8 cellular contexts compared by ENCODE assay signal in the genomic region with DNA sequence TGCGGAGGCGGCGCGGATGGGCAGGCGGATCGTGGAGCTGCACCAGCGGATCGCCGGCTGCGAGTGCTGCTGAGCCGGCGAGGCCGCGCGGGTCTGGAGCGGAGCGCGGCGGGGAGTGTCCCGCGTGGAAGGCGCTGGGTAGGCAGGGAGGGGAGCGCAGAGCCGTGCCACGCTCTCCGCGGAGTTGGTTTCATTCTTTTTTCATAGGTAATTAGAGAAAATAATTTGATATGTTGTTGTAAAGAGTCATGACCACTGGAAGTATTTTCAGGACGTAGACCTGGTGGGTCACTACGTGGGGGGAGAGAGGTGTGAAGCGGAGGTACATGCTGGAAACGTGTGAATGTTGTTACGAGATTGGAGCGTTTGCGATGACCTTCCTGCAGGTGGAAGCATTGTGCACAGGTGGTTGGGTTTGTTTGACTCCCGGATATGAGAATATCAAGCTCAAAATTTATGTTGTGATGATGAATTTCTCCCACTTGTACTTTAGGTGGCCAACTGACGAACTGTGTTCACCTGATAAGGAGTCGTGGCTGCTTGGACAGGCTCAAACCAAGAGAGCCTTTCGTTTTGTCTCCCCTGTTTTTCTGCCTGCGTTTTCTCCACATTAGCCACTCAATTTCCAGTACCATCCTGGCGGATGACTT. TPM values are rescaled to one million over a fixed set of nuclear protein-coding genes. Genes with fewer than 3 reads are reported as not detected.
DNase-seq lines count a peak whose midpoint lies in the region; ATAC-seq, FAIRE-seq and TF ChIP-seq lines count a peak whose summit lies in the region.

No MANE protein-coding gene starts in this region.

- peaks cover 40% of the 10 kb centered on the region for H3K79me2 ChIP-seq in SK-N-SH (ENCODE audit: insufficient read depth)
- H3K79me2 ChIP-seq in astrocyte (ENCODE audit: insufficient read depth, low read length): peaks cover 35% of the 10 kb centered on the region

- no peak overlapping the region for H3K27ac Mint-ChIP-seq in astrocyte (ENCODE audit: unreplicated experiment)

- H3K4me1 ChIP-seq in HUES64 (ENCODE audit: insufficient read depth, low read length) (peaks cover 14% of the 10 kb centered on the region; the same call in 1 of the 2 replicates), SK-N-SH (ENCODE audit: control insufficient read depth in 1 of 2, insufficient read depth in 2 of 2, low read depth in 1 of 2, low read length in 1 of 2) (peaks cover 16 to 20% of the 10 kb centered on the region in 2 experiments; a peak in 2 of 4 replicates), astrocyte (ENCODE audit: insufficient read depth, low read length) (peaks cover 23% of the 10 kb centered on the region)

- POLR2A ChIA-PET in SK-N-SH (lab: Yijun Ruan, JAX): interaction anchor here (0.6 to 1.0 kb wide), 4 partner anchors 35 to 394 kb away, joined by 3 to 4 read pairs (median 3); a partner anchor contains a TSS

- H3K9me3 ChIP-seq in HUES64 (ENCODE audit: insufficient read depth, low read depth, low read length) (no peaks in the 10 kb centered on the region), SK-N-SH (no peaks in the 10 kb centered on the region), astrocyte (ENCODE audit: insufficient read depth, low read depth, low read length) (no peaks in the 10 kb centered on the region)

- peaks cover 24% of the 10 kb centered on the region for H3K36me3 ChIP-seq in HUES64 (ENCODE audit: insufficient read depth, low read length)
- peaks cover 9 to 12% of the 10 kb centered on the region in 2 experiments for H3K36me3 ChIP-seq in SK-N-SH (replicated peaks in 1 of 2; ENCODE audit: control insufficient read depth in 1 of 2, insufficient read depth in 2 of 2, low read length in 1 of 2)
- H3K36me3 ChIP-seq in astrocyte (ENCODE audit: insufficient read depth, low read length): no peaks in the 10 kb centered on the region

- TF ChIP-seq CTCF in SK-N-SH (IDR thresholded peaks at IDR 0.05): peak; percentile 48
- peak; percentile 12 for TF ChIP-seq CTCF in astrocyte (IDR thresholded peaks at IDR 0.05; ENCODE audit: insufficient read depth, low read depth, low read length)

- H3K36me3 Mint-ChIP-seq in astrocyte (ENCODE audit: low read depth, unreplicated experiment): peaks cover 20% of the 10 kb centered on the region

- 9% methylated on average over 40 of the region's 40 CpGs for WGBS in HUES64
- WGBS in SK-N-SH (ENCODE audit: low lambda C conversion rate): 7% methylated on average over 31 of the region's 40 CpGs

- no peaks in the 10 kb centered on the region for H3K27me3 Mint-ChIP-seq in astrocyte (ENCODE audit: low read depth, unreplicated experiment)

- H3K9me3 Mint-ChIP-seq in astrocyte (ENCODE audit: unreplicated experiment): peaks cover 2% of the 10 kb centered on the region

- peaks cover 22% of the 10 kb centered on the region for H3K4me1 Mint-ChIP-seq in astrocyte (ENCODE audit: low read depth, unreplicated experiment)

- DNase-seq in ELR (ENCODE audit: low read depth) (peak; percentile 56), SK-N-SH (peak; percentile 62), astrocyte (ENCODE audit: low read depth) (no peak), inferior parietal cortex (ENCODE audit: extremely low spot score) (peak; percentile 33), epidermal melanocyte (ENCODE audit: insufficient read length, low spot score) (no peak)
- DNase-seq in stimulated activated CD4-positive, alpha-beta T cell treated with anti-CD3 and anti-CD28 coated beads, Interleukin-15, amount 100 ng/mL, for 48 hours (ENCODE audit: low read depth in 2 of 2): peak; percentile 40 to 54

- peak overlapping the region; percentile 42; the same call in 1 of the 2 replicates for H3K27ac ChIP-seq in HUES64 (ENCODE audit: low read depth, low read length)
- peak overlapping the region; percentile 67 to 91; a peak in 2 of 4 replicates for H3K27ac ChIP-seq in SK-N-SH (ENCODE audit: low read depth in 2 of 2, low read length in 1 of 2)
- H3K27ac ChIP-seq in astrocyte (ENCODE audit: low read depth, low read length): no peak overlapping the region

- H3K9ac ChIP-seq in HUES64 (ENCODE audit: low read depth, low read length) (peak overlapping the region; percentile 69), SK-N-SH (peak overlapping the region; percentile 70; the same call in 1 of the 2 replicates), astrocyte (ENCODE audit: low read length) (peak overlapping the region; percentile 75)

- H4K20me1 ChIP-seq in SK-N-SH (ENCODE audit: insufficient read depth) (peaks cover 14% of the 10 kb centered on the region), astrocyte (ENCODE audit: insufficient read depth, low read length) (peaks cover 41% of the 10 kb centered on the region)

- H3F3A ChIP-seq in SK-N-SH (replicated peaks; ENCODE audit: insufficient read depth): peaks cover 8% of the 10 kb centered on the region

- H3K4me2 ChIP-seq in SK-N-SH (peak overlapping the region; percentile 83), astrocyte (ENCODE audit: low read length) (peak overlapping the region; percentile 97)

- peak; percentile 47 for FAIRE-seq in astrocyte (lab: Jason Lieb, UNC)

- CTCF ChIA-PET in SK-N-SH (lab: Yijun Ruan, JAX): interaction anchor here (0.6 to 3.5 kb wide), 14 partner anchors 12 to 395 kb away, joined by 3 to 25 read pairs (median 4); a partner anchor contains a TSS

- H2AFZ ChIP-seq in SK-N-SH (ENCODE audit: low read depth) (peak overlapping the region; percentile 85; the same call in 1 of the 2 replicates), astrocyte (ENCODE audit: low read depth, low read length) (peak overlapping the region; percentile 96)

- peak overlapping the region; percentile 87 for H3K4me3 Mint-ChIP-seq in astrocyte (ENCODE audit: unreplicated experiment)

- H3K27me3 ChIP-seq in HUES64 (ENCODE audit: insufficient read depth, low read length): no peaks in the 10 kb centered on the region
- no peaks in the 10 kb centered on the region for H3K27me3 ChIP-seq in SK-N-SH (ENCODE audit: insufficient read depth)
- no peaks in the 10 kb centered on the region for H3K27me3 ChIP-seq in astrocyte (ENCODE audit: insufficient read depth, low read length)

- ATAC-seq in GM21528 (IDR thresholded peaks at IDR 0.05; ENCODE audit: low FRiP score, unreplicated experiment): peak; percentile 49

- H3K4me3 ChIP-seq in HUES64 (ENCODE audit: low read length) (peak overlapping the region; percentile 88), SK-N-SH (ENCODE audit: low read depth in 2 of 2, low read length in 1 of 2) (peak overlapping the region; percentile 73 to 87), astrocyte (ENCODE audit: insufficient read depth, low read depth, low read length) (peak overlapping the region; percentile 78)

- peak; percentile 49 for TF ChIP-seq RAD21 in SK-N-SH (IDR thresholded peaks at IDR 0.05; ENCODE audit: low read length)

- no peaks in the 10 kb centered on the region for H3K9me2 ChIP-seq in SK-N-SH

- no peak for TF ChIP-seq EP300 in SK-N-SH (IDR thresholded peaks at IDR 0.05; ENCODE audit: borderline replicate concordance in 1 of 2, low read depth in 1 of 2, low read length in 1 of 2)

TF ChIP-seq in SK-N-SH, 30 proteins besides CTCF, POLR2A, EP300 and RAD21:
- TF ChIP-seq, protein P1, sequence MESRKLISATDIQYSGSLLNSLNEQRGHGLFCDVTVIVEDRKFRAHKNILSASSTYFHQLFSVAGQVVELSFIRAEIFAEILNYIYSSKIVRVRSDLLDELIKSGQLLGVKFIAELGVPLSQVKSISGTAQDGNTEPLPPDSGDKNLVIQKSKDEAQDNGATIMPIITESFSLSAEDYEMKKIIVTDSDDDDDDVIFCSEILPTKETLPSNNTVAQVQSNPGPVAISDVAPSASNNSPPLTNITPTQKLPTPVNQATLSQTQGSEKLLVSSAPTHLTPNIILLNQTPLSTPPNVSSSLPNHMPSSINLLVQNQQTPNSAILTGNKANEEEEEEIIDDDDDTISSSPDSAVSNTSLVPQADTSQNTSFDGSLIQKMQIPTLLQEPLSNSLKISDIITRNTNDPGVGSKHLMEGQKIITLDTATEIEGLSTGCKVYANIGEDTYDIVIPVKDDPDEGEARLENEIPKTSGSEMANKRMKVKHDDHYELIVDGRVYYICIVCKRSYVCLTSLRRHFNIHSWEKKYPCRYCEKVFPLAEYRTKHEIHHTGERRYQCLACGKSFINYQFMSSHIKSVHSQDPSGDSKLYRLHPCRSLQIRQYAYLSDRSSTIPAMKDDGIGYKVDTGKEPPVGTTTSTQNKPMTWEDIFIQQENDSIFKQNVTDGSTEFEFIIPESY (IDR thresholded peaks at IDR 0.05; ENCODE audit: borderline replicate concordance, low read depth): no peak
- TF ChIP-seq, protein P2, sequence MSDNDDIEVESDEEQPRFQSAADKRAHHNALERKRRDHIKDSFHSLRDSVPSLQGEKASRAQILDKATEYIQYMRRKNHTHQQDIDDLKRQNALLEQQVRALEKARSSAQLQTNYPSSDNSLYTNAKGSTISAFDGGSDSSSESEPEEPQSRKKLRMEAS (IDR thresholded peaks at IDR 0.05; ENCODE audit: low read depth): 0 out of 2 replicates have a peak, but pooled peaks have one; percentile 39
- TF ChIP-seq TEAD4 (IDR thresholded peaks at IDR 0.05; ENCODE audit: borderline replicate concordance, insufficient read depth) (no peak), SMC3 (IDR thresholded peaks at IDR 0.05; ENCODE audit: low read depth, low read length) (peak; percentile 19; the same call in 1 of the 2 replicates)

RNA-seq across cellular contexts. Expression of a gene that starts 19.1 kb away (rescaled TPM):
- not detected for polyA plus RNA-seq in HUES64 (2013, experiment 1 of 2)
- not detected for polyA plus RNA-seq in HUES64 (2013, experiment 2 of 2)
- not detected in 2 replicates for polyA plus RNA-seq in SK-N-SH (2012; rRNA removed)
- not detected in 2 replicates for polyA plus RNA-seq in SK-N-SH (2012; cell fraction: cytosol; rRNA removed)
- polyA plus RNA-seq in SK-N-SH (2012; cell fraction: nucleus; rRNA removed): 0.25 TPM in 1 of 2 replicates, not detected in the other
- not detected in 2 replicates for total RNA-seq in astrocyte

RNA-seq across cellular contexts. Expression of a gene that starts 34.1 kb away (rescaled TPM):
- polyA plus RNA-seq in HUES64 (2013, experiment 1 of 2): 253 TPM
- polyA plus RNA-seq in HUES64 (2013, experiment 2 of 2): 255 TPM
- 247 and 416 TPM in 2 replicates for polyA plus RNA-seq in SK-N-SH (2012; rRNA removed)
- 294 and 306 TPM in 2 replicates for polyA plus RNA-seq in SK-N-SH (2012; cell fraction: cytosol; rRNA removed)
- 166 and 232 TPM in 2 replicates for polyA plus RNA-seq in SK-N-SH (2012; cell fraction: nucleus; rRNA removed)
- total RNA-seq in astrocyte: 258 and 278 TPM in 2 replicates

RNA-seq across cellular contexts. Expression of a gene that starts 35.0 kb away (rescaled TPM):
- 45.4 TPM for polyA plus RNA-seq in HUES64 (2013, experiment 1 of 2)
- polyA plus RNA-seq in HUES64 (2013, experiment 2 of 2): 53.8 TPM
- polyA plus RNA-seq in SK-N-SH (2012; rRNA removed): 60.3 and 64.1 TPM in 2 replicates
- 76.3 and 97.1 TPM in 2 replicates for polyA plus RNA-seq in SK-N-SH (2012; cell fraction: cytosol; rRNA removed)
- 29.8 and 34.5 TPM in 2 replicates for polyA plus RNA-seq in SK-N-SH (2012; cell fraction: nucleus; rRNA removed)
- total RNA-seq in astrocyte: 33.2 and 36.8 TPM in 2 replicates

RNA-seq across cellular contexts. Expression of a gene that starts 41.3 kb away (rescaled TPM):
- 14.8 TPM for polyA plus RNA-seq in HUES64 (2013, experiment 1 of 2)
- polyA plus RNA-seq in HUES64 (2013, experiment 2 of 2): 17.6 TPM
- polyA plus RNA-seq in SK-N-SH (2012; rRNA removed): 21.9 and 22.1 TPM in 2 replicates
- 19.1 and 23.7 TPM in 2 replicates for polyA plus RNA-seq in SK-N-SH (2012; cell fraction: cytosol; rRNA removed)
- polyA plus RNA-seq in SK-N-SH (2012; cell fraction: nucleus; rRNA removed): 11.5 and 13.3 TPM in 2 replicates
- total RNA-seq in astrocyte: 20.9 and 21.2 TPM in 2 replicates

Comparison
In these comparisons a context has a peak if more than half of its experiments do, and no peak if none do; other contexts are left out.
1. DNase-seq: peak in ELR (single experiment), SK-N-SH (single experiment), inferior parietal cortex (single experiment) and stimulated activated CD4-positive, alpha-beta T cell treated with anti-CD3 and anti-CD28 coated beads, Interleukin-15, amount 100 ng/mL, for 48 hours (2 of 2); none in astrocyte (single experiment) and epidermal melanocyte (single experiment).
2. Peak in every context shown above with its lines, with median percentiles within 50 percentile points of each other: H3K4me3 ChIP-seq and H3K9ac ChIP-seq.